1 cellular context compared by ENCODE assay signal in the genomic region with DNA sequence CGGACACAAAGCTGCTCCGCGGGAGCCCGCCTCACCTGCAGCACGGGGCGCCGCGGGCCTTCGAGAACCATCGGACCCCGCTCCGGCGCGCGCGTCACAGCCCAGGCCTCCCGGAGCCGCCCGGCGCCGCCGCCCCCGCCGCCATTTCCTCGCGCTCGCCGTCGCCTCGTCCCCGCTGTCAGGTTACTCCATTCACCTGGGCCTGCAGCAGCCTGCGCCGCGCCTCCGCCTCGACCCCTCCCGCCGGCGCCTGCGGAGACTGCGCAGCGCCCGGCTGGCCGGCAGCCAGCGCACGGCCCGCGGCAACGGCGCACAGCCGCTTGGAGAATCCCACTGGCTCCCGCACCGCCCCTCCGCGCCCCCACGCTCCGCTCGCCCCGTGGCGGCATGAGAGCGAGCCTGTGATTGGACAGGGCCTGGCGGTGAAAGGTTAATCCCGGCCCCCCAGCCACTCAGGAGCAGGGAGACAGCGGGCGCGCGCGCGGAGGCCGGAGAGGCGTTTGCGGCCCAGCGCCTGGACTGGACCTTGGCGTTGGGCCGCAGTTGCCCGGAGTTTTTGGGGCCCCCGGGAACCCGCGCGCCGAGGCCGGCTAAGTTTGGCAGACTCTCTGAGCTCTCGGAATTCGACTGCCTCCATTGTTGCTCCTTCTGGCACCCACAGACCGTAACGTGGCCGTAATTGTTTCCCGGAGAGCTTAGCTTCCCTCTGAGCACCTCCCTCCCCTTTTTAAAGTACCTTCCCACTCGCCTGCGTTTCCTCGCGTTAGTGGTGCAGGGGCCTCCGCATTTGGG.
TF ChIP-seq lines count a peak whose summit lies in the region.

A gene with protein sequence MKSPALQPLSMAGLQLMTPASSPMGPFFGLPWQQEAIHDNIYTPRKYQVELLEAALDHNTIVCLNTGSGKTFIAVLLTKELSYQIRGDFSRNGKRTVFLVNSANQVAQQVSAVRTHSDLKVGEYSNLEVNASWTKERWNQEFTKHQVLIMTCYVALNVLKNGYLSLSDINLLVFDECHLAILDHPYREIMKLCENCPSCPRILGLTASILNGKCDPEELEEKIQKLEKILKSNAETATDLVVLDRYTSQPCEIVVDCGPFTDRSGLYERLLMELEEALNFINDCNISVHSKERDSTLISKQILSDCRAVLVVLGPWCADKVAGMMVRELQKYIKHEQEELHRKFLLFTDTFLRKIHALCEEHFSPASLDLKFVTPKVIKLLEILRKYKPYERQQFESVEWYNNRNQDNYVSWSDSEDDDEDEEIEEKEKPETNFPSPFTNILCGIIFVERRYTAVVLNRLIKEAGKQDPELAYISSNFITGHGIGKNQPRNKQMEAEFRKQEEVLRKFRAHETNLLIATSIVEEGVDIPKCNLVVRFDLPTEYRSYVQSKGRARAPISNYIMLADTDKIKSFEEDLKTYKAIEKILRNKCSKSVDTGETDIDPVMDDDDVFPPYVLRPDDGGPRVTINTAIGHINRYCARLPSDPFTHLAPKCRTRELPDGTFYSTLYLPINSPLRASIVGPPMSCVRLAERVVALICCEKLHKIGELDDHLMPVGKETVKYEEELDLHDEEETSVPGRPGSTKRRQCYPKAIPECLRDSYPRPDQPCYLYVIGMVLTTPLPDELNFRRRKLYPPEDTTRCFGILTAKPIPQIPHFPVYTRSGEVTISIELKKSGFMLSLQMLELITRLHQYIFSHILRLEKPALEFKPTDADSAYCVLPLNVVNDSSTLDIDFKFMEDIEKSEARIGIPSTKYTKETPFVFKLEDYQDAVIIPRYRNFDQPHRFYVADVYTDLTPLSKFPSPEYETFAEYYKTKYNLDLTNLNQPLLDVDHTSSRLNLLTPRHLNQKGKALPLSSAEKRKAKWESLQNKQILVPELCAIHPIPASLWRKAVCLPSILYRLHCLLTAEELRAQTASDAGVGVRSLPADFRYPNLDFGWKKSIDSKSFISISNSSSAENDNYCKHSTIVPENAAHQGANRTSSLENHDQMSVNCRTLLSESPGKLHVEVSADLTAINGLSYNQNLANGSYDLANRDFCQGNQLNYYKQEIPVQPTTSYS (N-terminal part only) (minus strand): TSS at position 335 of the 792 bp plus-strand sequence. CDS start 24,071 bp downstream, outside the sequence.

TF ChIP-seq in K562, 482 proteins besides CTCF, POLR2A, EP300 and RAD21 (continues in another document):
- TF ChIP-seq, protein P1, sequence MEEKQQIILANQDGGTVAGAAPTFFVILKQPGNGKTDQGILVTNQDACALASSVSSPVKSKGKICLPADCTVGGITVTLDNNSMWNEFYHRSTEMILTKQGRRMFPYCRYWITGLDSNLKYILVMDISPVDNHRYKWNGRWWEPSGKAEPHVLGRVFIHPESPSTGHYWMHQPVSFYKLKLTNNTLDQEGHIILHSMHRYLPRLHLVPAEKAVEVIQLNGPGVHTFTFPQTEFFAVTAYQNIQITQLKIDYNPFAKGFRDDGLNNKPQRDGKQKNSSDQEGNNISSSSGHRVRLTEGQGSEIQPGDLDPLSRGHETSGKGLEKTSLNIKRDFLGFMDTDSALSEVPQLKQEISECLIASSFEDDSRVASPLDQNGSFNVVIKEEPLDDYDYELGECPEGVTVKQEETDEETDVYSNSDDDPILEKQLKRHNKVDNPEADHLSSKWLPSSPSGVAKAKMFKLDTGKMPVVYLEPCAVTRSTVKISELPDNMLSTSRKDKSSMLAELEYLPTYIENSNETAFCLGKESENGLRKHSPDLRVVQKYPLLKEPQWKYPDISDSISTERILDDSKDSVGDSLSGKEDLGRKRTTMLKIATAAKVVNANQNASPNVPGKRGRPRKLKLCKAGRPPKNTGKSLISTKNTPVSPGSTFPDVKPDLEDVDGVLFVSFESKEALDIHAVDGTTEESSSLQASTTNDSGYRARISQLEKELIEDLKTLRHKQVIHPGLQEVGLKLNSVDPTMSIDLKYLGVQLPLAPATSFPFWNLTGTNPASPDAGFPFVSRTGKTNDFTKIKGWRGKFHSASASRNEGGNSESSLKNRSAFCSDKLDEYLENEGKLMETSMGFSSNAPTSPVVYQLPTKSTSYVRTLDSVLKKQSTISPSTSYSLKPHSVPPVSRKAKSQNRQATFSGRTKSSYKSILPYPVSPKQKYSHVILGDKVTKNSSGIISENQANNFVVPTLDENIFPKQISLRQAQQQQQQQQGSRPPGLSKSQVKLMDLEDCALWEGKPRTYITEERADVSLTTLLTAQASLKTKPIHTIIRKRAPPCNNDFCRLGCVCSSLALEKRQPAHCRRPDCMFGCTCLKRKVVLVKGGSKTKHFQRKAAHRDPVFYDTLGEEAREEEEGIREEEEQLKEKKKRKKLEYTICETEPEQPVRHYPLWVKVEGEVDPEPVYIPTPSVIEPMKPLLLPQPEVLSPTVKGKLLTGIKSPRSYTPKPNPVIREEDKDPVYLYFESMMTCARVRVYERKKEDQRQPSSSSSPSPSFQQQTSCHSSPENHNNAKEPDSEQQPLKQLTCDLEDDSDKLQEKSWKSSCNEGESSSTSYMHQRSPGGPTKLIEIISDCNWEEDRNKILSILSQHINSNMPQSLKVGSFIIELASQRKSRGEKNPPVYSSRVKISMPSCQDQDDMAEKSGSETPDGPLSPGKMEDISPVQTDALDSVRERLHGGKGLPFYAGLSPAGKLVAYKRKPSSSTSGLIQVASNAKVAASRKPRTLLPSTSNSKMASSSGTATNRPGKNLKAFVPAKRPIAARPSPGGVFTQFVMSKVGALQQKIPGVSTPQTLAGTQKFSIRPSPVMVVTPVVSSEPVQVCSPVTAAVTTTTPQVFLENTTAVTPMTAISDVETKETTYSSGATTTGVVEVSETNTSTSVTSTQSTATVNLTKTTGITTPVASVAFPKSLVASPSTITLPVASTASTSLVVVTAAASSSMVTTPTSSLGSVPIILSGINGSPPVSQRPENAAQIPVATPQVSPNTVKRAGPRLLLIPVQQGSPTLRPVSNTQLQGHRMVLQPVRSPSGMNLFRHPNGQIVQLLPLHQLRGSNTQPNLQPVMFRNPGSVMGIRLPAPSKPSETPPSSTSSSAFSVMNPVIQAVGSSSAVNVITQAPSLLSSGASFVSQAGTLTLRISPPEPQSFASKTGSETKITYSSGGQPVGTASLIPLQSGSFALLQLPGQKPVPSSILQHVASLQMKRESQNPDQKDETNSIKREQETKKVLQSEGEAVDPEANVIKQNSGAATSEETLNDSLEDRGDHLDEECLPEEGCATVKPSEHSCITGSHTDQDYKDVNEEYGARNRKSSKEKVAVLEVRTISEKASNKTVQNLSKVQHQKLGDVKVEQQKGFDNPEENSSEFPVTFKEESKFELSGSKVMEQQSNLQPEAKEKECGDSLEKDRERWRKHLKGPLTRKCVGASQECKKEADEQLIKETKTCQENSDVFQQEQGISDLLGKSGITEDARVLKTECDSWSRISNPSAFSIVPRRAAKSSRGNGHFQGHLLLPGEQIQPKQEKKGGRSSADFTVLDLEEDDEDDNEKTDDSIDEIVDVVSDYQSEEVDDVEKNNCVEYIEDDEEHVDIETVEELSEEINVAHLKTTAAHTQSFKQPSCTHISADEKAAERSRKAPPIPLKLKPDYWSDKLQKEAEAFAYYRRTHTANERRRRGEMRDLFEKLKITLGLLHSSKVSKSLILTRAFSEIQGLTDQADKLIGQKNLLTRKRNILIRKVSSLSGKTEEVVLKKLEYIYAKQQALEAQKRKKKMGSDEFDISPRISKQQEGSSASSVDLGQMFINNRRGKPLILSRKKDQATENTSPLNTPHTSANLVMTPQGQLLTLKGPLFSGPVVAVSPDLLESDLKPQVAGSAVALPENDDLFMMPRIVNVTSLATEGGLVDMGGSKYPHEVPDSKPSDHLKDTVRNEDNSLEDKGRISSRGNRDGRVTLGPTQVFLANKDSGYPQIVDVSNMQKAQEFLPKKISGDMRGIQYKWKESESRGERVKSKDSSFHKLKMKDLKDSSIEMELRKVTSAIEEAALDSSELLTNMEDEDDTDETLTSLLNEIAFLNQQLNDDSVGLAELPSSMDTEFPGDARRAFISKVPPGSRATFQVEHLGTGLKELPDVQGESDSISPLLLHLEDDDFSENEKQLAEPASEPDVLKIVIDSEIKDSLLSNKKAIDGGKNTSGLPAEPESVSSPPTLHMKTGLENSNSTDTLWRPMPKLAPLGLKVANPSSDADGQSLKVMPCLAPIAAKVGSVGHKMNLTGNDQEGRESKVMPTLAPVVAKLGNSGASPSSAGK (IDR thresholded peaks at IDR 0.05): peak; percentile 39; the same call in 1 of the 2 replicates
- peak in 2 of 3 experiments; percentile 68 to 79 for TF ChIP-seq YY1 (IDR thresholded peaks at IDR 0.05; ENCODE audit: borderline replicate concordance in 1 of 3, control insufficient read depth in 1 of 3, extremely low read depth in 1 of 3, insufficient read depth in 3 of 3, insufficient read length in 1 of 3, insufficient replicate concordance in 2 of 3, low read depth in 1 of 3, low read length in 2 of 3)
- TF ChIP-seq, protein P2, sequence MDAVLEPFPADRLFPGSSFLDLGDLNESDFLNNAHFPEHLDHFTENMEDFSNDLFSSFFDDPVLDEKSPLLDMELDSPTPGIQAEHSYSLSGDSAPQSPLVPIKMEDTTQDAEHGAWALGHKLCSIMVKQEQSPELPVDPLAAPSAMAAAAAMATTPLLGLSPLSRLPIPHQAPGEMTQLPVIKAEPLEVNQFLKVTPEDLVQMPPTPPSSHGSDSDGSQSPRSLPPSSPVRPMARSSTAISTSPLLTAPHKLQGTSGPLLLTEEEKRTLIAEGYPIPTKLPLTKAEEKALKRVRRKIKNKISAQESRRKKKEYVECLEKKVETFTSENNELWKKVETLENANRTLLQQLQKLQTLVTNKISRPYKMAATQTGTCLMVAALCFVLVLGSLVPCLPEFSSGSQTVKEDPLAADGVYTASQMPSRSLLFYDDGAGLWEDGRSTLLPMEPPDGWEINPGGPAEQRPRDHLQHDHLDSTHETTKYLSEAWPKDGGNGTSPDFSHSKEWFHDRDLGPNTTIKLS (IDR thresholded peaks at IDR 0.05; ENCODE audit: borderline replicate concordance, low read depth): no peak
- no peak for TF ChIP-seq ZNF253 (CRISPR knock-in tag; conservative IDR thresholded peaks at IDR 0.05)
- TF ChIP-seq, protein P3, sequence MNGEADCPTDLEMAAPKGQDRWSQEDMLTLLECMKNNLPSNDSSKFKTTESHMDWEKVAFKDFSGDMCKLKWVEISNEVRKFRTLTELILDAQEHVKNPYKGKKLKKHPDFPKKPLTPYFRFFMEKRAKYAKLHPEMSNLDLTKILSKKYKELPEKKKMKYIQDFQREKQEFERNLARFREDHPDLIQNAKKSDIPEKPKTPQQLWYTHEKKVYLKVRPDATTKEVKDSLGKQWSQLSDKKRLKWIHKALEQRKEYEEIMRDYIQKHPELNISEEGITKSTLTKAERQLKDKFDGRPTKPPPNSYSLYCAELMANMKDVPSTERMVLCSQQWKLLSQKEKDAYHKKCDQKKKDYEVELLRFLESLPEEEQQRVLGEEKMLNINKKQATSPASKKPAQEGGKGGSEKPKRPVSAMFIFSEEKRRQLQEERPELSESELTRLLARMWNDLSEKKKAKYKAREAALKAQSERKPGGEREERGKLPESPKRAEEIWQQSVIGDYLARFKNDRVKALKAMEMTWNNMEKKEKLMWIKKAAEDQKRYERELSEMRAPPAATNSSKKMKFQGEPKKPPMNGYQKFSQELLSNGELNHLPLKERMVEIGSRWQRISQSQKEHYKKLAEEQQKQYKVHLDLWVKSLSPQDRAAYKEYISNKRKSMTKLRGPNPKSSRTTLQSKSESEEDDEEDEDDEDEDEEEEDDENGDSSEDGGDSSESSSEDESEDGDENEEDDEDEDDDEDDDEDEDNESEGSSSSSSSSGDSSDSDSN (IDR thresholded peaks at IDR 0.05; ENCODE audit: borderline replicate concordance in 1 of 2, low read depth in 2 of 2, low read length in 2 of 2): no peak
- TF ChIP-seq PTBP1 (IDR thresholded peaks at IDR 0.05; ENCODE audit: low read depth, low read length): peak; percentile 84; the same call in 1 of the 2 replicates
- peak; percentile 92 for TF ChIP-seq CTBP1 (IDR thresholded peaks at IDR 0.05; ENCODE audit: borderline replicate concordance)
- TF ChIP-seq HCFC1 (IDR thresholded peaks at IDR 0.05; ENCODE audit: low read depth, low read length): no peak
- TF ChIP-seq HOXB6 (CRISPR knock-in tag; IDR thresholded peaks at IDR 0.05; ENCODE audit: borderline replicate concordance): no peak
- no peak for TF ChIP-seq TFAM (CRISPR knock-in tag; conservative IDR thresholded peaks at IDR 0.05)
- TF ChIP-seq, protein P4, sequence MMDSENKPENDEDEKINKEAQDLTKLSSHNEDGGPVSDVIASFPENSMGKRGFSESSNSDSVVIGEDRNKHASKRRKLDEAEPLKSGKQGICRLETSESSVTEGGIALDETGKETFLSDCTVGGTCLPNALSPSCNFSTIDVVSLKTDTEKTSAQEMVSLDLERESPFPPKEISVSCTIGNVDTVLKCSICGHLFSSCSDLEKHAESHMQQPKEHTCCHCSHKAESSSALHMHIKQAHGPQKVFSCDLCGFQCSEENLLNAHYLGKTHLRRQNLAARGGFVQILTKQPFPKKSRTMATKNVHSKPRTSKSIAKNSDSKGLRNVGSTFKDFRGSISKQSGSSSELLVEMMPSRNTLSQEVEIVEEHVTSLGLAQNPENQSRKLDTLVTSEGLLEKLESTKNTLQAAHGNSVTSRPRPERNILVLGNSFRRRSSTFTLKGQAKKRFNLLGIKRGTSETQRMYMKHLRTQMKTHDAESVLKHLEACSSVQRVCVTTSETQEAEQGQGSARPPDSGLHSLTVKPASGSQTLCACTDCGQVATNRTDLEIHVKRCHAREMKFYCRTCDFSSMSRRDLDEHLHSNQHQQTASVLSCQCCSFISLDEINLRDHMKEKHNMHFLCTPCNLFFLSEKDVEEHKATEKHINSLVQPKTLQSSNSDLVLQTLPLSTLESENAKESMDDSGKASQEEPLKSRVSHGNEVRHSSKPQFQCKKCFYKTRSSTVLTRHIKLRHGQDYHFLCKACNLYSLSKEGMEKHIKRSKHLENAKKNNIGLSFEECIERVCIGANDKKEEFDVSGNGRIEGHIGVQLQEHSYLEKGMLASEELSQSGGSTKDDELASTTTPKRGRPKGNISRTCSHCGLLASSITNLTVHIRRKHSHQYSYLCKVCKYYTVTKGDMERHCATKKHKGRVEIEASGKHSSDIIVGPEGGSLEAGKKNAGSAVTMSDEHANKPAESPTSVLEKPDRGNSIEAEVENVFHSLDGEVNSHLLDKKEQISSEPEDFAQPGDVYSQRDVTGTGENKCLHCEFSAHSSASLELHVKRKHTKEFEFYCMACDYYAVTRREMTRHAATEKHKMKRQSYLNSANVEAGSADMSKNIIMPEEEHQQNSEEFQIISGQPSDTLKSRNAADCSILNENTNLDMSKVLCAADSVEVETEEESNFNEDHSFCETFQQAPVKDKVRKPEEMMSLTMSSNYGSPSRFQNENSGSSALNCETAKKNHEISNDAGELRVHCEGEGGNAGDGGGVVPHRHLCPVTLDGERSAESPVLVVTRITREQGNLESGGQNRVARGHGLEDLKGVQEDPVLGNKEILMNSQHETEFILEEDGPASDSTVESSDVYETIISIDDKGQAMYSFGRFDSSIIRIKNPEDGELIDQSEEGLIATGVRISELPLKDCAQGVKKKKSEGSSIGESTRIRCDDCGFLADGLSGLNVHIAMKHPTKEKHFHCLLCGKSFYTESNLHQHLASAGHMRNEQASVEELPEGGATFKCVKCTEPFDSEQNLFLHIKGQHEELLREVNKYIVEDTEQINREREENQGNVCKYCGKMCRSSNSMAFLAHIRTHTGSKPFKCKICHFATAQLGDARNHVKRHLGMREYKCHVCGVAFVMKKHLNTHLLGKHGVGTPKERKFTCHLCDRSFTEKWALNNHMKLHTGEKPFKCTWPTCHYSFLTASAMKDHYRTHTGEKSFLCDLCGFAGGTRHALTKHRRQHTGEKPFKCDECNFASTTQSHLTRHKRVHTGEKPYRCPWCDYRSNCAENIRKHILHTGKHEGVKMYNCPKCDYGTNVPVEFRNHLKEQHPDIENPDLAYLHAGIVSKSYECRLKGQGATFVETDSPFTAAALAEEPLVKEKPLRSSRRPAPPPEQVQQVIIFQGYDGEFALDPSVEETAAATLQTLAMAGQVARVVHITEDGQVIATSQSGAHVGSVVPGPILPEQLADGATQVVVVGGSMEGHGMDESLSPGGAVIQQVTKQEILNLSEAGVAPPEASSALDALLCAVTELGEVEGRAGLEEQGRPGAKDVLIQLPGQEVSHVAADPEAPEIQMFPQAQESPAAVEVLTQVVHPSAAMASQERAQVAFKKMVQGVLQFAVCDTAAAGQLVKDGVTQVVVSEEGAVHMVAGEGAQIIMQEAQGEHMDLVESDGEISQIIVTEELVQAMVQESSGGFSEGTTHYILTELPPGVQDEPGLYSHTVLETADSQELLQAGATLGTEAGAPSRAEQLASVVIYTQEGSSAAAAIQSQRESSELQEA (IDR thresholded peaks at IDR 0.05; ENCODE audit: low read depth): no peak
